Comparison of ENCODE assay signal across 1 cellular context in genomic region chr11:105706025-105706530, GRCh38.
TF ChIP-seq lines count a peak whose summit lies in the region.

No MANE protein-coding gene starts in this region.

TF ChIP-seq in GM23338, 12 proteins besides CTCF, POLR2A, EP300 and RAD21 (continued from another document):
- TF ChIP-seq ZNF331 (CRISPR knock-in tag; IDR thresholded peaks at IDR 0.05; ENCODE audit: low read depth) (no peak), ZNF114 (CRISPR knock-in tag; IDR thresholded peaks at IDR 0.05) (no peak), JUNB (IDR thresholded peaks at IDR 0.05; ENCODE audit: unreplicated experiment) (no peak), ZNF462 (CRISPR knock-in tag; IDR thresholded peaks at IDR 0.05) (no peak), CREB1 (CRISPR knock-in tag; IDR thresholded peaks at IDR 0.05; ENCODE audit: low read depth) (no peak), EZH2phosphoT487 (IDR thresholded peaks at IDR 0.05; ENCODE audit: unreplicated experiment) (no peak), NANOG (IDR thresholded peaks at IDR 0.05; ENCODE audit: borderline replicate concordance) (no peak)
